Comparison of ENCODE assay signal across 8 cellular contexts in genomic region chr4:103046416-103047290, GRCh38. TPM values are rescaled to one million over a fixed set of nuclear protein-coding genes. Genes with fewer than 3 reads are reported as not detected.
DNase-seq lines count a peak whose midpoint lies in the region; ATAC-seq, FAIRE-seq and TF ChIP-seq lines count a peak whose summit lies in the region.

No MANE protein-coding gene starts in this region.

- H3K4me3 Mint-ChIP-seq in activated CD4-positive, alpha-beta T cell treated with anti-CD3 and anti-CD28 coated beads, Interleukin-2, amount 10 ng/mL, durations not matched to agents 7 days and 5 days = no peak overlapping the region

- peaks cover 7% of the 10 kb centered on the region for H3K4me1 Mint-ChIP-seq in activated CD4-positive, alpha-beta T cell treated with anti-CD3 and anti-CD28 coated beads, Interleukin-2, amount 10 ng/mL, durations not matched to agents 7 days and 5 days

- peak; percentile 89 for ATAC-seq in HG02610 (IDR thresholded peaks at IDR 0.05; ENCODE audit: unreplicated experiment)

- no peaks in the 10 kb centered on the region for H3K9me3 ChIP-seq in neuronal stem cell (replicated peaks in 1 of 2; ENCODE audit: control insufficient read depth in 2 of 2, insufficient read depth in 1 of 2, low read depth in 1 of 2, low read length in 2 of 2)

- H3K27me3 Mint-ChIP-seq in activated CD4-positive, alpha-beta T cell treated with anti-CD3 and anti-CD28 coated beads, Interleukin-2, amount 10 ng/mL, durations not matched to agents 7 days and 5 days = no peaks in the 10 kb centered on the region

- H3K27ac Mint-ChIP-seq in activated CD4-positive, alpha-beta T cell treated with anti-CD3 and anti-CD28 coated beads, Interleukin-2, amount 10 ng/mL, durations not matched to agents 7 days and 5 days = no peak overlapping the region

- H3K27me3 ChIP-seq in neuronal stem cell (ENCODE audit: control insufficient read depth in 3 of 3, insufficient read depth in 3 of 3, low read depth in 1 of 3, low read length in 3 of 3) = no peaks in the 10 kb centered on the region

- H3K36me3 ChIP-seq in neuronal stem cell (replicated peaks in 1 of 2; ENCODE audit: control insufficient read depth in 2 of 2, insufficient read depth in 2 of 2, low read length in 2 of 2) = peaks cover 0 to 37% of the 10 kb centered on the region in 2 donors

- POLR2A ChIA-PET in activated CD4-positive, alpha-beta T cell treated with anti-CD3 and anti-CD28 coated beads, Interleukin-2, amount 10 ng/mL, durations not matched to agents 7 days and 5 days (lab: Charles Lee) = no interaction called here

- no peaks in the 10 kb centered on the region for H3K79me1 ChIP-seq in neuronal stem cell (ENCODE audit: low read depth, low read length)

- H3K9me3 Mint-ChIP-seq in activated CD4-positive, alpha-beta T cell treated with anti-CD3 and anti-CD28 coated beads, Interleukin-2, amount 10 ng/mL, durations not matched to agents 7 days and 5 days = no peaks in the 10 kb centered on the region

- no peak overlapping the region for H2BK5ac ChIP-seq in neuronal stem cell (ENCODE audit: low read length)

- H3K4me2 ChIP-seq in neuronal stem cell (ENCODE audit: insufficient read depth, low read length, poor library complexity, severe bottlenecking) = no peak overlapping the region

- H2BK120ac ChIP-seq in neuronal stem cell (ENCODE audit: low read depth, low read length) = no peak overlapping the region

- DNase-seq in AG09309 (ENCODE audit: low read depth) = no peak
- DNase-seq in GM12892 (ENCODE audit: insufficient read length) = no peak
- DNase-seq in MV-4-11 (lab: John Stamatoyannopoulos, UW) = peak; percentile 8
- peak; percentile 52 for DNase-seq in activated CD4-positive, alpha-beta T cell treated with anti-CD3 and anti-CD28 coated beads, Interleukin-2, amount 10 ng/mL, durations not matched to agents 7 days and 5 days
- DNase-seq in fibroblast of mammary gland (ENCODE audit: low read depth) = peak; percentile 60
- peak; percentile 21 for DNase-seq in neuronal stem cell (ENCODE audit: low spot score)
- DNase-seq in HK-2 (ENCODE audit: unreplicated experiment) = no peak

- no peak overlapping the region for H3K4me3 ChIP-seq in AG09309 (ENCODE audit: control insufficient read depth, low read depth, low read length)
- no peak overlapping the region for H3K4me3 ChIP-seq in fibroblast of mammary gland (ENCODE audit: control insufficient read depth, low read depth, low read length)
- H3K4me3 ChIP-seq in neuronal stem cell (ENCODE audit: low read length in 2 of 2) = no peak overlapping the region

- H3K14ac ChIP-seq in neuronal stem cell (ENCODE audit: low read length) = no peak overlapping the region

- H3K18ac ChIP-seq in neuronal stem cell (ENCODE audit: low read length) = no peak overlapping the region

- no peak for TF ChIP-seq POLR2A in GM12892 (IDR thresholded peaks at IDR 0.05; ENCODE audit: low read depth, low read length)

- no peak overlapping the region for H2AK5ac ChIP-seq in neuronal stem cell (ENCODE audit: low read depth, low read length)

- no peak overlapping the region for H4K91ac ChIP-seq in neuronal stem cell (ENCODE audit: low read depth, low read length, poor library complexity)

- no peak overlapping the region for H2BK12ac ChIP-seq in neuronal stem cell (ENCODE audit: low read length)

- FAIRE-seq in GM12892 (lab: Jason Lieb, UNC) = peak; percentile 54

- H3K4me1 ChIP-seq in neuronal stem cell (ENCODE audit: control insufficient read depth in 2 of 2, insufficient read depth in 1 of 2, low read depth in 1 of 2, low read length in 2 of 2) = no peaks in the 10 kb centered on the region

- no peak overlapping the region for H2BK15ac ChIP-seq in neuronal stem cell (ENCODE audit: low read length)

- no CpG with 5 or more reads among the region's 5 CpGs for WGBS in neuronal stem cell (ENCODE audit: extremely low coverage in 2 of 2, insufficient read length in 2 of 2, insufficient replicate concordance in 1 of 2), 2 donors

- no peak overlapping the region for H2AFZ ChIP-seq in neuronal stem cell (ENCODE audit: low read length)

- TF ChIP-seq CTCF in AG09309 (IDR thresholded peaks at IDR 0.05; ENCODE audit: control insufficient read depth, insufficient read depth, low read depth, low read length, missing control alignments) (peak; percentile 76), fibroblast of mammary gland (conservative IDR thresholded peaks at IDR 0.05; ENCODE audit: control insufficient read depth, insufficient read depth, low read depth, low read length) (peak; percentile 84)

- no peak overlapping the region for H3K27ac ChIP-seq in neuronal stem cell (replicated peaks; ENCODE audit: low read length)

- CTCF ChIA-PET in activated CD4-positive, alpha-beta T cell treated with anti-CD3 and anti-CD28 coated beads, Interleukin-2, amount 10 ng/mL, durations not matched to agents 7 days and 5 days (lab: Charles Lee) = interaction anchor here (1.1 to 2.2 kb wide), 5 partner anchors 9 to 56 kb away, joined by 3 to 6 read pairs (median 5); no protein-coding TSS in a partner anchor

- peaks cover 41% of the 10 kb centered on the region for H3K36me3 Mint-ChIP-seq in activated CD4-positive, alpha-beta T cell treated with anti-CD3 and anti-CD28 coated beads, Interleukin-2, amount 10 ng/mL, durations not matched to agents 7 days and 5 days (ENCODE audit: low read depth)

- no peak overlapping the region for H3K23ac ChIP-seq in neuronal stem cell (ENCODE audit: low read depth, low read length, poor library complexity)

- no peak overlapping the region for H3K4ac ChIP-seq in neuronal stem cell (ENCODE audit: low read length)

- H3K9ac ChIP-seq in neuronal stem cell (ENCODE audit: low read depth, low read length, poor library complexity) = no peak overlapping the region

- H4K8ac ChIP-seq in neuronal stem cell (ENCODE audit: low read depth, low read length) = no peak overlapping the region

RNA-seq across cellular contexts. Expression of gene SLC9B1, which starts 27.1 kb away (rescaled TPM):
- polyA plus RNA-seq in GM12892 (2012; ENCODE audit: missing spikeins) = 2.3 TPM
- total RNA-seq in activated CD4-positive, alpha-beta T cell treated with anti-CD3 and anti-CD28 coated beads, Interleukin-2, amount 10 ng/mL, durations not matched to agents 7 days and 5 days = 1 to 10 TPM; 1.9 to 2.3 TPM
- 1.6 TPM for polyA plus RNA-seq in neuronal stem cell (2013, experiment 1 of 2)
- 1.6 TPM for polyA plus RNA-seq in neuronal stem cell (2013, experiment 2 of 2)

RNA-seq across cellular contexts. Expression of gene SLC9B2, which starts 29.9 kb away (rescaled TPM):
- 16.5 TPM for polyA plus RNA-seq in GM12892 (2012; ENCODE audit: missing spikeins)
- total RNA-seq in activated CD4-positive, alpha-beta T cell treated with anti-CD3 and anti-CD28 coated beads, Interleukin-2, amount 10 ng/mL, durations not matched to agents 7 days and 5 days = 10 to 100 TPM; 17.9 to 19.9 TPM
- 11.1 TPM for polyA plus RNA-seq in neuronal stem cell (2013, experiment 1 of 2)
- 11.1 TPM for polyA plus RNA-seq in neuronal stem cell (2013, experiment 2 of 2)

RNA-seq across cellular contexts. Expression of gene BDH2, which starts 53.0 kb away (rescaled TPM):
- polyA plus RNA-seq in GM12892 (2012; ENCODE audit: missing spikeins) = 43.2 TPM
- 10 to 100 TPM; 15.5 to 17.2 TPM for total RNA-seq in activated CD4-positive, alpha-beta T cell treated with anti-CD3 and anti-CD28 coated beads, Interleukin-2, amount 10 ng/mL, durations not matched to agents 7 days and 5 days
- 53.4 TPM for polyA plus RNA-seq in neuronal stem cell (2013, experiment 1 of 2)
- polyA plus RNA-seq in neuronal stem cell (2013, experiment 2 of 2) = 57.0 TPM

Comparison
In these comparisons a context has a peak if more than half of its experiments do, and no peak if none do; other contexts are left out.
1. DNase-seq: peak in MV-4-11 (single experiment), activated CD4-positive, alpha-beta T cell treated with anti-CD3 and anti-CD28 coated beads, Interleukin-2, amount 10 ng/mL, durations not matched to agents 7 days and 5 days (single experiment), fibroblast of mammary gland (single experiment) and neuronal stem cell (single experiment); none in AG09309 (single experiment), GM12892 (single experiment) and HK-2 (single experiment).